In the genomic region with DNA sequence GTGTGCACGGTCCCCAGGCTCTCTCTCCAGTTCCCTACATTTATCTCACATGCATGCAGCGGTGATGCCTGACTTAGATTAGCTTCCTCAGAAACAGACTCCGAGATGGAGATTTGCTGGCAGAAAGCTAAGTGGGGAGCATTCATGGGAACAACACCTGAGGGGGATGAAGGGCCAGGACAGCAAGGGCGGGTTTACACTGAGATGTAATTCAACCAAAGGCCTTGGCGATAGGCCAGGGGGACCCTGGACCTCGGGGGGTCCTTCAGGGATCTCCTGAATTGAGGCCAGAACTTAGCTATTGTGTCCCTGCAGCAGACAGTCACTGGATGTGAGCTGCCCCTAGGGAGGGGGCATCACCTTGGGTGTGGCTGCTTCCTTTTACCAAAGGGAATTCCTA, we compare ENCODE assay signal across 13 cellular contexts.
A peak's percentile ranks its signal among the peaks of the same experiment; 100 is the strongest.
DNase-seq lines count a peak whose midpoint lies in the region; ATAC-seq and TF ChIP-seq lines count a peak whose summit lies in the region.
"Had no signal": no experiment of that assay in that cellular context is flagged by ENCODE, and none has a peak within 500 bp of the region (broad histone marks: within the 10 kb centered on the region; RNA-seq: fewer than 3 reads in every experiment).

No MANE protein-coding gene starts in this region.

- H3K4me3 Mint-ChIP-seq in glutamatergic neuron (ENCODE audit: unreplicated experiment) (peak overlapping the region; percentile 44), type B pancreatic cell (peak overlapping the region; percentile 17), natural killer cell (no peak overlapping the region)
- H3K4me3 Mint-ChIP-seq: CD4-positive, CD25-positive, alpha-beta regulatory T cell; GM23338; IgD-negative memory B cell had no signal

- H3K27ac ChIP-seq in BLaER1 treated with 17β-estradiol and CSF1 and Interleukin-3, amounts not matched to agents 10 nM and 100 nM: no peak overlapping the region
- H3K27ac ChIP-seq: A549 had no signal

- H3K9ac ChIP-seq in BLaER1 treated with 17β-estradiol and CSF1 and Interleukin-3, amounts not matched to agents 10 nM and 100 nM: 0 out of 22 replicates have a peak overlapping the region, but pooled peaks of 1 of the 11 experiments have one; percentile 4

- no peaks in the 10 kb centered on the region for H3K27me3 ChIP-seq in BLaER1 treated with 17β-estradiol and CSF1 and Interleukin-3, amounts not matched to agents 10 nM and 100 nM

- H3K4me1 ChIP-seq in BLaER1 treated with 17β-estradiol and CSF1 and Interleukin-3, amounts not matched to agents 10 nM and 100 nM: peaks cover 37 to 47% (median 43%) of the 10 kb centered on the region in 10 experiments
- H3K4me1 ChIP-seq: A549 had no signal

- H3K36me3 Mint-ChIP-seq in glutamatergic neuron (ENCODE audit: unreplicated experiment) (no peaks in the 10 kb centered on the region), type B pancreatic cell (no peaks in the 10 kb centered on the region), natural killer cell (no peaks in the 10 kb centered on the region)
- H3K36me3 Mint-ChIP-seq: CD4-positive, CD25-positive, alpha-beta regulatory T cell; IgD-negative memory B cell had no signal

- H3K4me1 Mint-ChIP-seq in glutamatergic neuron (ENCODE audit: low read depth, unreplicated experiment) (peaks cover 6% of the 10 kb centered on the region), type B pancreatic cell (ENCODE audit: unreplicated experiment) (no peaks in the 10 kb centered on the region), natural killer cell (no peaks in the 10 kb centered on the region)
- H3K4me1 Mint-ChIP-seq: CD4-positive, CD25-positive, alpha-beta regulatory T cell; IgD-negative memory B cell had no signal

- no peak overlapping the region for H3K4me3 ChIP-seq in BLaER1 treated with 17β-estradiol and CSF1 and Interleukin-3, amounts not matched to agents 10 nM and 100 nM
- H3K4me3 ChIP-seq: A549, GM23338 had no signal

- no peak for ATAC-seq in natural killer cell
- ATAC-seq: A549, GM23338 had no signal

- no peaks in the 10 kb centered on the region; a peak in 1 of 22 replicates for H4K20me1 ChIP-seq in BLaER1 treated with 17β-estradiol and CSF1 and Interleukin-3, amounts not matched to agents 10 nM and 100 nM

- H3K9me3 ChIP-seq in BLaER1 treated with 17β-estradiol and CSF1 and Interleukin-3, amounts not matched to agents 10 nM and 100 nM (replicated peaks in 1 of 11): peaks cover 0 to 11% (median 0%) of the 10 kb centered on the region in 11 experiments; a peak in 4 of 22 replicates
- H3K9me3 ChIP-seq: A549 had no signal

- intact Hi-C loops in natural killer cell (cut with micrococcal nuclease): no loop called here

- H3K4me2 ChIP-seq in BLaER1 treated with 17β-estradiol and CSF1 and Interleukin-3, amounts not matched to agents 10 nM and 100 nM: peak overlapping the region; percentile 46 to 99 (median 89)
- H3K4me2 ChIP-seq: A549, GM23338 had no signal

- H3K9me3 Mint-ChIP-seq in glutamatergic neuron (ENCODE audit: unreplicated experiment): peaks cover 10% of the 10 kb centered on the region
- peaks cover 4% of the 10 kb centered on the region for H3K9me3 Mint-ChIP-seq in type B pancreatic cell
- no peaks in the 10 kb centered on the region for H3K9me3 Mint-ChIP-seq in natural killer cell
- H3K9me3 Mint-ChIP-seq: GM23338, IgD-negative memory B cell had no signal

- H3K27me3 Mint-ChIP-seq in glutamatergic neuron (ENCODE audit: unreplicated experiment): peaks cover 7% of the 10 kb centered on the region
- H3K27me3 Mint-ChIP-seq in type B pancreatic cell: peaks cover 44% of the 10 kb centered on the region
- peaks cover 19 to 35% of the 10 kb centered on the region in 2 donors for H3K27me3 Mint-ChIP-seq in natural killer cell (ENCODE audit: low read depth in 2 of 2)

- DNase-seq in NCI-H69 (lab: John Stamatoyannopoulos, UW): peak; percentile 44
- no peak for DNase-seq in glutamatergic neuron
- DNase-seq in type B pancreatic cell (ENCODE audit: extremely low spot score, unreplicated experiment): peak; percentile 47
- no peak for DNase-seq in natural killer cell
- no peak for DNase-seq in amniotic stem cell (lab: John Stamatoyannopoulos, UW)
- DNase-seq: CD4-positive, CD25-positive, alpha-beta regulatory T cell; DMS53; GF-D8; H7 had no signal

- TF ChIP-seq CTCF in glutamatergic neuron (IDR thresholded peaks at IDR 0.05; ENCODE audit: partially characterized antibody, unreplicated experiment): no peak
- TF ChIP-seq CTCF in type B pancreatic cell (conservative IDR thresholded peaks at IDR 0.05): no peak
- no peak for TF ChIP-seq CTCF in natural killer cell (IDR thresholded peaks at IDR 0.05)

- H3K27ac Mint-ChIP-seq in glutamatergic neuron (ENCODE audit: unreplicated experiment): no peak overlapping the region
- no peak overlapping the region for H3K27ac Mint-ChIP-seq in type B pancreatic cell
- H3K27ac Mint-ChIP-seq in natural killer cell: no peak overlapping the region
- H3K27ac Mint-ChIP-seq: GM23338, IgD-negative memory B cell had no signal

- no peaks in the 10 kb centered on the region for H3K36me3 ChIP-seq in BLaER1 treated with 17β-estradiol and CSF1 and Interleukin-3, amounts not matched to agents 10 nM and 100 nM

Comparison
In these comparisons a context has a peak if more than half of its experiments do, and no peak if none do; other contexts are left out.
1. DNase-seq: peak in NCI-H69 (single experiment) and type B pancreatic cell (single experiment); none in glutamatergic neuron (single experiment), natural killer cell (single experiment) and amniotic stem cell (single experiment).